ENCODE assay signal across 9 cellular contexts in the genomic region with DNA sequence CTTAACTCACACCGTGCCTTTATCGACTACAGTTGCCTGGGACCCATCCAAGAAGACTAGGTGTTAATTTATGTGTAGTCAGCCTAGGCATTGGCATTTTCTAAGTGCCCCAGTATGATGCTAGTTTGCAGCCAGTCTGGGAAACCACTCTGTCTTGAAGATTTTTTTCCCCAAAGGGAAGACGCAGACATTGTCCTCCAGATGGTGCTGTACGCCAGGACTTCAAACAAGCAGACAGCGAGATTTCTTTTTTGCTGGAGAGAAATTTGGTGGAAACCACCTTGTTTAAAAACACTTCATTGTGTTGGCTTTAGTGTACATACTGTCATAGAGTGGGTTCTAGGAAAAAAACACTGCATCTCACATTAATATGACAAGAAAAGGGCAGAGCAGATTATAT. TPM values are rescaled to one million over a fixed set of nuclear protein-coding genes. Genes with fewer than 3 reads are reported as not detected.
A peak's percentile ranks its signal among the peaks of the same experiment; 100 is the strongest.
DNase-seq lines count a peak whose midpoint lies in the region; ATAC-seq and TF ChIP-seq lines count a peak whose summit lies in the region.
"Had no signal": no experiment of that assay in that cellular context is flagged by ENCODE, and none has a peak within 500 bp of the region (broad histone marks: within the 10 kb centered on the region; RNA-seq: fewer than 3 reads in every experiment).

No MANE protein-coding gene starts in this region.

- H3K27me3 ChIP-seq in Panc1 (ENCODE audit: control insufficient read depth, insufficient read depth, low read length): no peaks in the 10 kb centered on the region

- H3K36me3 ChIP-seq in Panc1 (ENCODE audit: control insufficient read depth, insufficient read depth, low read length): no peaks in the 10 kb centered on the region

- CTCF ChIA-PET in Panc1 (lab: Charles Lee): no interaction called here

- BruUV-seq in Panc1 (replicated peaks; lab: Mats Ljungman, UMichigan): no TSS peak

- POLR2A ChIA-PET in Panc1 (lab: Charles Lee): no interaction called here

- no peak overlapping the region for H3K27ac ChIP-seq in Panc1 (ENCODE audit: low read length)

- TF ChIP-seq CTCF in Panc1 (IDR thresholded peaks at IDR 0.05): peak; percentile 78

- peak; percentile 3 for DNase-seq in NCI-H510A treated with DMSO at 0.1 percent for 48 hours (lab: John Stamatoyannopoulos, UW)
- no peak for DNase-seq in NCI-H510A (lab: John Stamatoyannopoulos, UW)
- DNase-seq in HT1080 (ENCODE audit: low read depth): peak; percentile 31
- peak; percentile 36 for DNase-seq in Panc1 (ENCODE audit: low read depth, low spot score)
- DNase-seq in foreskin melanocyte: peak; percentile 47
- no peak for DNase-seq in activated T-cell treated with anti-CD3 and anti-CD28 coated beads, Interleukin-2, amount 50 U/mL, for 1 hour

- in situ Hi-C loops in Panc1 (cut with HindIII; ENCODE audit: low pct_unique_long_range_greater_than_20kb, low sequenced_read_pairs): no loop called here

- intact Hi-C loops in Panc1 (cut with micrococcal nuclease; ENCODE audit: unreplicated experiment): loop anchor here (2.0 to 10.0 kb wide), 4 partner anchors 52 to 240 kb away; no protein-coding TSS in a partner anchor

- ATAC-seq in Panc1 (peak; percentile 83), GM21390 (IDR thresholded peaks at IDR 0.05; ENCODE audit: unreplicated experiment) (no peak), GM18498 (IDR thresholded peaks at IDR 0.05; ENCODE audit: unreplicated experiment) (no peak)

- H3K4me3 ChIP-seq in Panc1 (ENCODE audit: low read depth in 2 of 2, low read length in 2 of 2): no peak overlapping the region

- no peaks in the 10 kb centered on the region for H3K4me1 ChIP-seq in Panc1 (ENCODE audit: control insufficient read depth, insufficient read depth, low read length)
- H3K4me1 ChIP-seq: Caco-2 had no signal

- no peaks in the 10 kb centered on the region for H3K9me3 ChIP-seq in Panc1 (ENCODE audit: control insufficient read depth, insufficient read depth, low read depth, low read length)
- H3K9me3 ChIP-seq: Caco-2 had no signal

RNA-seq across cellular contexts. Expression of gene ALDH5A1, which starts 30.0 kb away (rescaled TPM):
- 1.0 and 2.1 TPM in 2 replicates for total RNA-seq in HT1080 (2014; rRNA removed; shearing (Covaris generic))
- 2.4 and 3.0 TPM in 2 replicates for polyA plus RNA-seq in HT1080 (2015; cell fraction: cytosol; rRNA removed)
- 3.8 and 4.5 TPM in 2 replicates for polyA plus RNA-seq in HT1080 (2015; cell fraction: nucleus; rRNA removed)
- total RNA-seq in Panc1 (2021; ENCODE audit: unreplicated experiment): 4.2 TPM
- 3.1 TPM for polyA plus RNA-seq in Panc1 (2012; ENCODE audit: insufficient read length)

RNA-seq across cellular contexts. Expression of gene GPLD1, which starts 35.4 kb away (rescaled TPM):
- 0.13 and 0.17 TPM in 2 replicates for total RNA-seq in HT1080 (2014; rRNA removed; shearing (Covaris generic))
- 0.31 and 0.92 TPM in 2 replicates for polyA plus RNA-seq in HT1080 (2015; cell fraction: cytosol; rRNA removed)
- polyA plus RNA-seq in HT1080 (2015; cell fraction: nucleus; rRNA removed): 1.1 and 2.7 TPM in 2 replicates
- 0.98 TPM for total RNA-seq in Panc1 (2021; ENCODE audit: unreplicated experiment)
- 0.65 TPM for polyA plus RNA-seq in Panc1 (2012; ENCODE audit: insufficient read length)

Comparison
In these comparisons a context has a peak if more than half of its experiments do, and no peak if none do; other contexts are left out.
1. DNase-seq: peak in NCI-H510A treated with DMSO at 0.1 percent for 48 hours (single experiment), HT1080 (single experiment), Panc1 (single experiment) and foreskin melanocyte (single experiment); none in NCI-H510A (single experiment) and activated T-cell treated with anti-CD3 and anti-CD28 coated beads, Interleukin-2, amount 50 U/mL, for 1 hour (single experiment).